Comparison of ENCODE assay signal across 8 cellular contexts in the genomic region with DNA sequence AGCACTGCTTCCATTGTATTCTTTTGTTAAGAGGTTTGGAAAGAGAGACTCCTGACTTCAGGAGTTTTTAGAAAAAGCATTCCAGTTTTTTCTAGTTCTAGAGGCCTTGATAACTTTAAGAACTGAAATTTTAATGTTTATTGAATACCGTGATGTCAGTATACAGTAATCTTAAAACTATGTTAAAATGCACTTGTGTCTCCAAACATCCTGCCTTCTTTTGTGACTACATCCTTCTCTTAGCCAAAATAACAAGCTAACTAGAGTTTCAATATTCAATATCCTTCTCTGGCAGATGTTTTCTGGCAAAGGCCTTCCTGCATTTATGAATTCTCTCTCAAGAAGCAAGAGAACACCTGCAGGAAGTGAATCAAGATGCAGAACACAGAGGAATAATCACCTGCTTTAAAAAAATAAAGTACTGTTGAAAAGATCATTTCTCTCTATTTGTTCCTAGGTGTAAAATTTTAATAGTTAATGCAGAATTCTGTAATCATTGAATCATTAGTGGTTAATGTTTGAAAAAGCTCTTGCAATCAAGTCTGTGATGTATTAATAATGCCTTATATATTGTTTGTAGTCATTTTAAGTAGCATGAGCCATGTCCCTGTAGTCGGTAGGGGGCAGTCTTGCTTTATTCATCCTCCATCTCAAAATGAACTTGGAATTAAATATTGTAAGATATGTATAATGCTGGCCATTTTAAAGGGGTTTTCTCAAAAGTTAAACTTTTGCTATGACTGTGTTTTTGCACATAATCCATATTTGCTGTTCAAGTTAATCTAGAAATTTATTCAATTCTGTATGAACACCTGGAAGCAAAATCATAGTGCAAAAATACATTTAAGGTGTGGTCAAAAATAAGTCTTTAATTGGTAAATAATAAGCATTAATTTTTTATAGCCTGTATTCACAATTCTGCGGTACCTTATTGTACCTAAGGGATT. TPM values are rescaled to one million over a fixed set of nuclear protein-coding genes. Genes with fewer than 3 reads are reported as not detected.
DNase-seq lines count a peak whose midpoint lies in the region; ATAC-seq and FAIRE-seq lines count a peak whose summit lies in the region.

No MANE protein-coding gene starts in this region.

- FAIRE-seq in endometrium (lab: Jason Lieb, UNC) = peak; percentile 87

- DNase-seq in Right ventricle myocardium inferior (ENCODE audit: missing footprints) (no peak), cardiac septum (ENCODE audit: low spot score) (no peak), NCI-H345 (lab: John Stamatoyannopoulos, UW) (peak; percentile 46), naive B cell (peak; percentile 53), stromal cell of bone marrow (ENCODE audit: low read depth) (peak; percentile 57), NCI-H226 (no peak)
- peak; percentile 47 to 71 for DNase-seq in activated CD4-positive, alpha-beta T cell treated with anti-CD3 and anti-CD28 coated beads for 4 hours

- peaks cover 12 to 16% of the 10 kb centered on the region in 2 donors for H3K36me3 Mint-ChIP-seq in naive B cell

- peaks cover 0 to 5% (median 0%) of the 10 kb centered on the region in 7 donors for H3K9me3 Mint-ChIP-seq in naive B cell

- ATAC-seq in Right ventricle myocardium inferior (peak; percentile 73), naive B cell (ENCODE audit: low read depth in 2 of 2) (peak in 1 of 2 donors; percentile 28)

- no peak overlapping the region for H3K27ac Mint-ChIP-seq in naive B cell

- H3K27me3 Mint-ChIP-seq in naive B cell = no peaks in the 10 kb centered on the region

- intact Hi-C loops in Right ventricle myocardium inferior (cut with DNase I) = loop anchor here (1.0 to 10.0 kb wide), 6 partner anchors 133 to 546 kb away; no protein-coding TSS in a partner anchor
- intact Hi-C loops in cardiac septum (cut with DNase I) = loop anchor here (1.0 to 10.0 kb wide), 4 partner anchors 133 to 546 kb away; a partner anchor contains a TSS

- H3K4me1 Mint-ChIP-seq in naive B cell = no peaks in the 10 kb centered on the region

- no peak overlapping the region for H3K4me3 Mint-ChIP-seq in naive B cell

RNA-seq across cellular contexts. Expression of a gene that starts 43.1 kb away (rescaled TPM):
- total RNA-seq in Right ventricle myocardium inferior (51.9 TPM), cardiac septum (58.8 TPM)
- polyA plus RNA-seq in naive B cell (ENCODE audit: low read depth in 6 of 6) = 10 to 100 TPM; 11.8 to 21.1 (median 17.9) TPM

Comparison
In these comparisons a context has a peak if more than half of its experiments do, and no peak if none do; other contexts are left out.
1. DNase-seq: peak in NCI-H345 (single experiment), activated CD4-positive, alpha-beta T cell treated with anti-CD3 and anti-CD28 coated beads for 4 hours (2 of 2), naive B cell (single experiment) and stromal cell of bone marrow (single experiment); none in Right ventricle myocardium inferior (single experiment), cardiac septum (single experiment) and NCI-H226 (single experiment).